Comparison of ENCODE assay signal across 8 cellular contexts in genomic region chr1:61641578-61642336, GRCh38.
A peak's percentile ranks its signal among the peaks of the same experiment; 100 is the strongest.
DNase-seq lines count a peak whose midpoint lies in the region; ATAC-seq and TF ChIP-seq lines count a peak whose summit lies in the region.

No MANE protein-coding gene starts in this region.

- peak; percentile 72 for DNase-seq in DMS 273 (lab: John Stamatoyannopoulos, UW; ENCODE audit: unreplicated experiment)
- DNase-seq in DMS 273 treated with DMSO at 0.1 percent for 48 hours (lab: John Stamatoyannopoulos, UW), result no peak
- peak; percentile 75 for DNase-seq in NOMO-1 treated with DMSO at 0.1 percent for 48 hours (lab: John Stamatoyannopoulos, UW; ENCODE audit: unreplicated experiment)
- DNase-seq in activated T-cell treated with anti-CD3 and anti-CD28 coated beads for 4 hours, result peak; percentile 52
- DNase-seq in fibroblast of mammary gland (ENCODE audit: low read depth), result peak; percentile 75
- peak; percentile 8 for DNase-seq in stimulated activated naive CD4-positive, alpha-beta T cell treated with Interleukin-2 at 50 U/mL for 16 hours (lab: John Stamatoyannopoulos, UW)

- no peak overlapping the region for H3K9ac ChIP-seq in neural cell (ENCODE audit: low read length)

- peak overlapping the region; percentile 16 for H3K4me3 ChIP-seq in fibroblast of mammary gland (ENCODE audit: control insufficient read depth, low read depth, low read length)
- no peak overlapping the region for H3K4me3 ChIP-seq in neural cell (ENCODE audit: low read length)

- no peak for TF ChIP-seq EP300 in neural cell (conservative IDR thresholded peaks at IDR 0.05; ENCODE audit: poor library complexity, severe bottlenecking)

- H3K36me3 ChIP-seq in neural cell (ENCODE audit: insufficient read depth, low read length), result no peaks in the 10 kb centered on the region

- peak; percentile 43 for TF ChIP-seq RAD21 in neural cell (conservative IDR thresholded peaks at IDR 0.05)

- ATAC-seq in HG02885 (IDR thresholded peaks at IDR 0.05; ENCODE audit: poor library complexity, unreplicated experiment), result peak; percentile 100

- TF ChIP-seq CTCF in fibroblast of mammary gland (conservative IDR thresholded peaks at IDR 0.05; ENCODE audit: control insufficient read depth, insufficient read depth, low read depth, low read length) (peak; percentile 85), neural cell (IDR thresholded peaks at IDR 0.05; ENCODE audit: poor library complexity, severe bottlenecking) (peak; percentile 50)

- H3K9me2 ChIP-seq in neural cell (ENCODE audit: insufficient read depth, low read length), result no peaks in the 10 kb centered on the region

- H3K79me2 ChIP-seq in neural cell (replicated peaks; ENCODE audit: insufficient read depth, low read length), result no peaks in the 10 kb centered on the region

- no peaks in the 10 kb centered on the region for H3F3A ChIP-seq in neural cell (ENCODE audit: insufficient read depth, low read length, poor library complexity, severe bottlenecking)

- H3K27ac ChIP-seq in neural cell (ENCODE audit: low read length), result no peak overlapping the region

- no peaks in the 10 kb centered on the region for H3K27me3 ChIP-seq in neural cell (ENCODE audit: insufficient read depth, low read depth, low read length)

- H3K9me3 ChIP-seq in neural cell (ENCODE audit: low read length), result no peaks in the 10 kb centered on the region

- no peak overlapping the region for H3K4me2 ChIP-seq in neural cell (ENCODE audit: low read length)

- H2AFZ ChIP-seq in neural cell (ENCODE audit: low read depth, low read length), result no peak overlapping the region

- H4K20me1 ChIP-seq in neural cell (ENCODE audit: insufficient read depth), result no peaks in the 10 kb centered on the region

TF ChIP-seq in neural cell, 6 proteins besides CTCF, POLR2A, EP300 and RAD21:
- TF ChIP-seq TAF1 (IDR thresholded peaks at IDR 0.05; ENCODE audit: low read depth), result no peak
- no peak for TF ChIP-seq REST (IDR thresholded peaks at IDR 0.05; ENCODE audit: borderline replicate concordance)
- peak; percentile 24 for TF ChIP-seq SMC3 (conservative IDR thresholded peaks at IDR 0.05; ENCODE audit: poor library complexity)
- no peak for TF ChIP-seq MXI1 (conservative IDR thresholded peaks at IDR 0.05; ENCODE audit: poor library complexity, severe bottlenecking)
- TF ChIP-seq EZH2 (IDR thresholded peaks at IDR 0.05; ENCODE audit: borderline replicate concordance, insufficient read depth, low read length, poor library complexity, severe bottlenecking), result no peak
- TF ChIP-seq POLR2AphosphoS5 (IDR thresholded peaks at IDR 0.05), result no peak
